Comparison of ENCODE assay signal across 1 cellular context in the genomic region with DNA sequence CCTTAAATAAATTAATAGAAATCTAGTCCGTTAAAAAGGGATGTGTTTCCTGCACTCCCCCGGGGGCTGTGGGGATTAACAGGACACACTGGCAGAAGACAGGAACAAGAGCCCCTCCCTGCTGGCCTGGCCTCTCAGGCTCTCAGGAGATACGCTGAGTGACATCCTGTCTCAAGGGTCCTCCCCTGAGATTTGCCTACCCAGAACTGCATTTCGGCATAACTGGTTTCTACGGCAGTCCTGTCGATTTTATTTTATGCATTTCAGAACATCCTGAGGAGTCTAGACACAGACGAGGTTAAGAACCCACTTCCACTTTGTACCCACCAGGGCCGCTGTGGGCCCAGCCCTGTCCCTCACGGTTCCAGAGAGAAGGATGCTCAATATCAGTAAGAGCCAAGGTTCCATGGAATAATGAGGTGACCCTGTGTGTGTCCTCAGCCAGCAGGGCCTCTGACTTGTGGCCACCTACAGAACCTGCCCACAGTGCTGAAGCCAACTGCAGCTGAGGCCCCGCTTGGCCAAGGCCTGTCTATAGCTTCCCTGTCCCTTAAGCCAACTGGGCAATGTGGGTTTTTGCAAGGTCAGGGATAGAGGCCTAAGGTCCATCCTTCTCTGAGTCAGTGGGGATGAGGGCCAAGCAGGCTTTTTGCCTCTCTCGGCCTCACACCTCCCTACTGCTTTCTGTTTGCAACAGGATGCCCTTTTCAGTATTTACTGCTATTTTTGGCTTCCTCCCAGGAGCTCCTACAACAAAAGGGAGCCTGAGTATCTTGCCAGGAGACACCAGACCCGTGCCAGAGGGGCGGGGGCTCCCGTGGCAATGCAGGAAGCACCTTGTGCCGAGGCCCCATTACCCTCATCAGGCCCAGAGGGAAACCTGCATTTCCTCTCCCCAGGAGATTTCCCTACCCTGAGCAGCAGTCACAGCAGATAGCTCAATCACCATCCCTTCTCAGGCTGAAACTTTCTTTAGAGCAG.
A peak's percentile ranks its signal among the peaks of the same experiment; 100 is the strongest.
TF ChIP-seq lines count a peak whose summit lies in the region.

No MANE protein-coding gene starts in this region.

TF ChIP-seq in HEK293, 187 proteins besides CTCF, POLR2A, EP300 and RAD21 (continued from another document):
- TF ChIP-seq PATZ1 (tag by site-specific recombination; IDR thresholded peaks at IDR 0.05) = peak; percentile 56; the same call in 1 of the 2 replicates
- TF ChIP-seq ZNF2 (tag by site-specific recombination; IDR thresholded peaks at IDR 0.05) = no peak
- peak; percentile 72; the same call in 1 of the 2 replicates for TF ChIP-seq ZXDB (tag by site-specific recombination; IDR thresholded peaks at IDR 0.05)
- no peak for TF ChIP-seq ZNF747 (tag by site-specific recombination; IDR thresholded peaks at IDR 0.05)
- 0 out of 2 replicates have a peak, but pooled peaks have one; percentile 35 for TF ChIP-seq ZBTB17 (tag by site-specific recombination; IDR thresholded peaks at IDR 0.05)
- TF ChIP-seq BCL11B (tag by site-specific recombination; IDR thresholded peaks at IDR 0.05; ENCODE audit: low read depth) = no peak
- TF ChIP-seq ZSCAN5A (tag by site-specific recombination; IDR thresholded peaks at IDR 0.05) = no peak
- TF ChIP-seq KLF10 (tag by site-specific recombination; IDR thresholded peaks at IDR 0.05) = no peak
- TF ChIP-seq ZNF621 (tag by site-specific recombination; IDR thresholded peaks at IDR 0.05) = no peak
- peak; percentile 85 for TF ChIP-seq FEZF1 (tag by site-specific recombination; IDR thresholded peaks at IDR 0.05)
- TF ChIP-seq OSR2 (tag by site-specific recombination; IDR thresholded peaks at IDR 0.05) = peak; percentile 97
- no peak for TF ChIP-seq ZNF658 (tag by site-specific recombination; IDR thresholded peaks at IDR 0.05)
- TF ChIP-seq IKZF3 (tag by site-specific recombination; IDR thresholded peaks at IDR 0.05) = peak; percentile 40; the same call in 1 of the 2 replicates
- peak; percentile 34; the same call in 1 of the 2 replicates for TF ChIP-seq GLIS1 (tag by site-specific recombination; IDR thresholded peaks at IDR 0.05)
- TF ChIP-seq ZBTB44 (tag by site-specific recombination; IDR thresholded peaks at IDR 0.05) = peak; percentile 66; the same call in 1 of the 2 replicates
- no peak for TF ChIP-seq KLF16 (tag by site-specific recombination; IDR thresholded peaks at IDR 0.05)
- TF ChIP-seq, protein P1, sequence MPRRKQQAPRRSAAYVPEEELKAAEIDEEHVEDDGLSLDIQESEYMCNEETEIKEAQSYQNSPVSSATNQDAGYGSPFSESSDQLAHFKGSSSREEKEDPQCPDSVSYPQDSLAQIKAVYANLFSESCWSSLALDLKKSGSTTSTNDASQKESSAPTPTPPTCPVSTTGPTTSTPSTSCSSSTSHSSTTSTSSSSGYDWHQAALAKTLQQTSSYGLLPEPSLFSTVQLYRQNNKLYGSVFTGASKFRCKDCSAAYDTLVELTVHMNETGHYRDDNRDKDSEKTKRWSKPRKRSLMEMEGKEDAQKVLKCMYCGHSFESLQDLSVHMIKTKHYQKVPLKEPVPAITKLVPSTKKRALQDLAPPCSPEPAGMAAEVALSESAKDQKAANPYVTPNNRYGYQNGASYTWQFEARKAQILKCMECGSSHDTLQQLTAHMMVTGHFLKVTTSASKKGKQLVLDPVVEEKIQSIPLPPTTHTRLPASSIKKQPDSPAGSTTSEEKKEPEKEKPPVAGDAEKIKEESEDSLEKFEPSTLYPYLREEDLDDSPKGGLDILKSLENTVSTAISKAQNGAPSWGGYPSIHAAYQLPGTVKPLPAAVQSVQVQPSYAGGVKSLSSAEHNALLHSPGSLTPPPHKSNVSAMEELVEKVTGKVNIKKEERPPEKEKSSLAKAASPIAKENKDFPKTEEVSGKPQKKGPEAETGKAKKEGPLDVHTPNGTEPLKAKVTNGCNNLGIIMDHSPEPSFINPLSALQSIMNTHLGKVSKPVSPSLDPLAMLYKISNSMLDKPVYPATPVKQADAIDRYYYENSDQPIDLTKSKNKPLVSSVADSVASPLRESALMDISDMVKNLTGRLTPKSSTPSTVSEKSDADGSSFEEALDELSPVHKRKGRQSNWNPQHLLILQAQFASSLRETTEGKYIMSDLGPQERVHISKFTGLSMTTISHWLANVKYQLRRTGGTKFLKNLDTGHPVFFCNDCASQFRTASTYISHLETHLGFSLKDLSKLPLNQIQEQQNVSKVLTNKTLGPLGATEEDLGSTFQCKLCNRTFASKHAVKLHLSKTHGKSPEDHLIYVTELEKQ (tag by site-specific recombination; IDR thresholded peaks at IDR 0.05; ENCODE audit: borderline replicate concordance) = no peak
- TF ChIP-seq ZNF10 (tag by site-specific recombination; IDR thresholded peaks at IDR 0.05) = 0 out of 2 replicates have a peak, but pooled peaks have one; percentile 21
- 0 out of 2 replicates have a peak, but pooled peaks have one; percentile 35 for TF ChIP-seq MZF1 (tag by site-specific recombination; IDR thresholded peaks at IDR 0.05; ENCODE audit: borderline replicate concordance)
- TF ChIP-seq ZNF529 (tag by site-specific recombination; IDR thresholded peaks at IDR 0.05; ENCODE audit: insufficient replicate concordance) = no peak
- TF ChIP-seq ZNF112 (tag by site-specific recombination; IDR thresholded peaks at IDR 0.05) = no peak
